Comparison of ENCODE assay signal across 21 cellular contexts in genomic region chr7:144468990-144469732, GRCh38.
DNase-seq lines count a peak whose midpoint lies in the region; ATAC-seq and TF ChIP-seq lines count a peak whose summit lies in the region.
"Had no signal": no experiment of that assay in that cellular context is flagged by ENCODE, and none has a peak within 500 bp of the region (broad histone marks: within the 10 kb centered on the region; RNA-seq: fewer than 3 reads in every experiment).

No MANE protein-coding gene starts in this region.

- no peak overlapping the region for H3K4me3 Mint-ChIP-seq in endothelial cell (ENCODE audit: unreplicated experiment)
- H3K4me3 Mint-ChIP-seq: activated CD4-positive, alpha-beta T cell treated with anti-CD3 and anti-CD28 coated beads for 36 hours; activated naive CD8-positive, alpha-beta T cell treated with anti-CD3 and anti-CD28 coated beads, Interleukin-2, amount 50 U/mL, for 24 hours; CD8-positive, alpha-beta T cell had no signal

- ATAC-seq in GM18861 (IDR thresholded peaks at IDR 0.05; ENCODE audit: unreplicated experiment): peak; percentile 44
- peak; percentile 38 for ATAC-seq in mucosa of descending colon
- ATAC-seq: activated CD4-positive, alpha-beta T cell treated with anti-CD3 and anti-CD28 coated beads for 36 hours; activated naive CD8-positive, alpha-beta T cell treated with anti-CD3 and anti-CD28 coated beads, Interleukin-2, amount 50 U/mL, for 24 hours; CD8-positive, alpha-beta T cell; left colon had no signal

- H3K4me1 ChIP-seq in mucosa of descending colon (ENCODE audit: low read depth): no peaks in the 10 kb centered on the region
- no peaks in the 10 kb centered on the region for H3K4me1 ChIP-seq in colonic mucosa
- H3K4me1 ChIP-seq: suprapubic skin had no signal

- DNase-seq in M059J (ENCODE audit: low read depth) (peak; percentile 1), fibroblast of the aortic adventitia (ENCODE audit: low read depth) (peak; percentile 2), mucosa of descending colon (no peak), cerebellar cortex (ENCODE audit: low spot score) (no peak), endothelial cell (ENCODE audit: low spot score) (no peak), colonic mucosa (no peak)
- no peak for DNase-seq in activated CD4-positive, alpha-beta T cell treated with anti-CD3 and anti-CD28 coated beads for 1 hour
- DNase-seq: activated CD4-positive, alpha-beta T cell treated with anti-CD3 and anti-CD28 coated beads for 36 hours; activated naive CD8-positive, alpha-beta T cell treated with anti-CD3 and anti-CD28 coated beads, Interleukin-2, amount 50 U/mL, for 24 hours; caudate nucleus; CD8-positive, alpha-beta T cell; effector CD4-positive, alpha-beta T cell; foreskin melanocyte; left colon; NCI-H1048; NCI-H2029; NCI-H510A; SW 1271 had no signal

- H3K27me3 ChIP-seq in colonic mucosa: no peaks in the 10 kb centered on the region
- H3K27me3 ChIP-seq: suprapubic skin had no signal

- H3K4me1 Mint-ChIP-seq in endothelial cell (ENCODE audit: unreplicated experiment): no peaks in the 10 kb centered on the region
- H3K4me1 Mint-ChIP-seq: activated CD4-positive, alpha-beta T cell treated with anti-CD3 and anti-CD28 coated beads for 36 hours; activated naive CD8-positive, alpha-beta T cell treated with anti-CD3 and anti-CD28 coated beads, Interleukin-2, amount 50 U/mL, for 24 hours had no signal

- H3K9me3 ChIP-seq in mucosa of descending colon (peaks cover 4% of the 10 kb centered on the region), colonic mucosa (no peaks in the 10 kb centered on the region)
- H3K9me3 ChIP-seq: suprapubic skin had no signal

- no peaks in the 10 kb centered on the region for H3K27me3 Mint-ChIP-seq in endothelial cell (ENCODE audit: unreplicated experiment)
- H3K27me3 Mint-ChIP-seq: activated CD4-positive, alpha-beta T cell treated with anti-CD3 and anti-CD28 coated beads for 36 hours; activated naive CD8-positive, alpha-beta T cell treated with anti-CD3 and anti-CD28 coated beads, Interleukin-2, amount 50 U/mL, for 24 hours had no signal

- H3K9me3 Mint-ChIP-seq in endothelial cell (ENCODE audit: unreplicated experiment): no peaks in the 10 kb centered on the region

- no peak overlapping the region for H3K9ac ChIP-seq in colonic mucosa (ENCODE audit: low read depth in 2 of 2, low read length in 2 of 2)
- H3K9ac ChIP-seq: KMS-11 had no signal

- no peak overlapping the region for H3K27ac ChIP-seq in colonic mucosa
- H3K27ac ChIP-seq: KMS-11, suprapubic skin had no signal

- intact Hi-C loops in mucosa of descending colon (cut with DNase I, micrococcal nuclease) (no loop called here), colonic mucosa (cut with DNase I) (no loop called here)

- H3K4me3 ChIP-seq in fibroblast of the aortic adventitia (ENCODE audit: low read depth, low read length): no peak overlapping the region
- no peak overlapping the region for H3K4me3 ChIP-seq in mucosa of descending colon
- no peak overlapping the region for H3K4me3 ChIP-seq in colonic mucosa
- H3K4me3 ChIP-seq: suprapubic skin had no signal

- TF ChIP-seq CTCF in fibroblast of the aortic adventitia (IDR thresholded peaks at IDR 0.05; ENCODE audit: insufficient read depth, low read length): no peak
- no peak for TF ChIP-seq CTCF in mucosa of descending colon (IDR thresholded peaks at IDR 0.05)
- no peak for TF ChIP-seq CTCF in endothelial cell (IDR thresholded peaks at IDR 0.05; ENCODE audit: unreplicated experiment)
- no peak for TF ChIP-seq CTCF in colonic mucosa (IDR thresholded peaks at IDR 0.05)

- H3K27ac Mint-ChIP-seq in endothelial cell (ENCODE audit: unreplicated experiment): no peak overlapping the region
- H3K27ac Mint-ChIP-seq: activated CD4-positive, alpha-beta T cell treated with anti-CD3 and anti-CD28 coated beads for 36 hours; activated naive CD8-positive, alpha-beta T cell treated with anti-CD3 and anti-CD28 coated beads, Interleukin-2, amount 50 U/mL, for 24 hours; CD8-positive, alpha-beta T cell had no signal

- H3K36me3 Mint-ChIP-seq in endothelial cell (ENCODE audit: low read depth, unreplicated experiment): no peaks in the 10 kb centered on the region

- no peaks in the 10 kb centered on the region for H3K36me3 ChIP-seq in mucosa of descending colon (ENCODE audit: low read depth)
- H3K36me3 ChIP-seq in colonic mucosa: no peaks in the 10 kb centered on the region
- H3K36me3 ChIP-seq: suprapubic skin had no signal

Comparison
In these comparisons a context has a peak if more than half of its experiments do, and no peak if none do; other contexts are left out.
1. DNase-seq: peak in M059J (single experiment) and fibroblast of the aortic adventitia (single experiment); none in mucosa of descending colon (0 of 3), cerebellar cortex (single experiment), activated CD4-positive, alpha-beta T cell treated with anti-CD3 and anti-CD28 coated beads for 1 hour (single experiment), endothelial cell (single experiment) and colonic mucosa (single experiment).